Comparison of ENCODE assay signal across 27 cellular contexts in genomic region chr1:89935235-89935634, GRCh38.
DNase-seq lines count a peak whose midpoint lies in the region; ATAC-seq lines count a peak whose summit lies in the region.
"Had no signal": no experiment of that assay in that cellular context is flagged by ENCODE, and none has a peak within 500 bp of the region (broad histone marks: within the 10 kb centered on the region; RNA-seq: fewer than 3 reads in every experiment).

No MANE protein-coding gene starts in this region.

- peak; percentile 32 for DNase-seq in astrocyte of the hippocampus (ENCODE audit: low read depth, low spot score)
- peak in 28 of 51 donors; percentile 9 to 62 (median 32) for DNase-seq in hypothalamus (lab: John Stamatoyannopoulos, UW)
- DNase-seq in nucleus accumbens (lab: John Stamatoyannopoulos, UW): peak in 38 of 56 donors; percentile 5 to 73 (median 30)
- DNase-seq in activated CD4-positive, alpha-beta T cell treated with anti-CD3 and anti-CD28 coated beads, Interleukin-2, amount 50 U/mL, for 1 hour: no peak
- DNase-seq in HPDE6-E6E7 (ENCODE audit: extremely low spot score): no peak
- DNase-seq: activated CD4-positive, alpha-beta T cell treated with anti-CD3 and anti-CD28 coated beads for 48 hours; activated effector memory CD4-positive, alpha-beta T cell treated with Interleukin-2 at 50 U/mL for 16 hours; aorta; Caco-2; DMS79; endodermal cell; foreskin fibroblast; heart left ventricle; kidney glomerular epithelial cell; mucosa of descending colon; MV-4-11; natural killer cell; NCI-H1436 treated with DMSO at 0.1 percent for 48 hours; NCI-H2081 treated with DMSO at 0.1 percent for 48 hours; NCI-H226; NCI-H748 treated with DMSO at 0.1 percent for 48 hours; SHP77 treated with DMSO at 0.1 percent for 48 hours; stimulated activated CD4-positive, alpha-beta T cell treated with anti-CD3 and anti-CD28 coated beads, Interleukin-1b, Interleukin-23, amount 100 ng/mL, for 48 hours; stimulated activated naive CD8-positive, alpha-beta T cell treated with anti-CD3 and anti-CD28 coated beads, Interleukin-15, amount 100 ng/mL, for 72 hours had no signal

- ATAC-seq in HG03108 (IDR thresholded peaks at IDR 0.05; ENCODE audit: unreplicated experiment) (no peak), GM21786 (IDR thresholded peaks at IDR 0.05; ENCODE audit: unreplicated experiment) (no peak)
- ATAC-seq: activated naive CD4-positive, alpha-beta T cell treated with anti-CD3 and anti-CD28 coated beads, Interleukin-2, amount 50 U/mL, for 72 hours; heart left ventricle; mucosa of descending colon; natural killer cell; stimulated activated naive CD8-positive, alpha-beta T cell treated with anti-CD3 and anti-CD28 coated beads, Interleukin-15, amount 100 ng/mL, for 72 hours had no signal

Comparison
In these comparisons a context has a peak if more than half of its experiments do, and no peak if none do; other contexts are left out.
1. DNase-seq: peak in astrocyte of the hippocampus (single experiment), hypothalamus (28 of 51) and nucleus accumbens (38 of 56); none in activated CD4-positive, alpha-beta T cell treated with anti-CD3 and anti-CD28 coated beads, Interleukin-2, amount 50 U/mL, for 1 hour (single experiment) and HPDE6-E6E7 (single experiment).